In the genomic region with DNA sequence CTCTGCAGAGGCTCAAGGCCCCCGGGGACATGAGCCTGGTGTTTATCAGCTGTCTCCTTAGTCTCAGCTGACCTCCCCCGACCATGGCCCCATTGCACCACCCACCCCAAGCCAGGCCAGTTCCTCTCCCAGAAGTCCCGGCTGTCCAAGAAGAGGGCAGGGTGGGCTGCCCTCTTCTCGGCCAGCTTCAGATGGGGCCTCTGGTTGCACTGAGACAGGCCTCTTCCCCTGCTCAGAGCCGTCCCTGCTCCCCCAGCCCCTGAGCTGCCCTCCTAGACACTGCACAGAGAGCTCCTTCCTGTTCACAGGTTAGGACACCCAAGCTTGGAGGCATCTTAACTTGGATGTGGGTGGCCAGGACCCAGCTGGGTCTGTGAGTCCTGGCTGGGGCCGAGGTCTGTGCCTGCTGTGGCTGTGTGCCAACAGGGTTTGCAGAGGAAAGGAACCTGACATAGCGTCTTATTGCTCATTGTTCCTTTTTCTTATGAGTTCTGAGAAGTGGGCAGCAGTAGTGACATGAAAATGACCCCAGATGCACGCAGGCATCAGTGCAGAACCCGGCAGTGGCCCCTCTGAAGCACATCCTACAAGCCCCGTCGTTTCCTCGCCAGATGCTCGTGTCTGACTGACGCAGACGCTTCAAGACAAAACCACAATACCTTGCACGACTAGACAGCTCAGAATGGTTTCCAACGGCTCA, we compare ENCODE assay signal across 8 cellular contexts. TPM values are rescaled to one million over a fixed set of nuclear protein-coding genes. Genes with fewer than 3 reads are reported as not detected.
A peak's percentile ranks its signal among the peaks of the same experiment; 100 is the strongest.
DNase-seq lines count a peak whose midpoint lies in the region; ATAC-seq lines count a peak whose summit lies in the region.

No MANE protein-coding gene starts in this region.

- no peaks in the 10 kb centered on the region for H3K9me3 Mint-ChIP-seq in activated naive CD8-positive, alpha-beta T cell treated with anti-CD3 and anti-CD28 coated beads for 36 hours

- H3K9me3 ChIP-seq in SJSA1 (replicated peaks) = no peaks in the 10 kb centered on the region

- ATAC-seq in GM18517 (IDR thresholded peaks at IDR 0.05; ENCODE audit: unreplicated experiment) = no peak

- H3K27me3 ChIP-seq in SJSA1 (replicated peaks) = no peaks in the 10 kb centered on the region

- peak overlapping the region; percentile 42 for H3K4me3 ChIP-seq in SJSA1

- peak overlapping the region; percentile 98 for H3K27ac Mint-ChIP-seq in activated naive CD8-positive, alpha-beta T cell treated with anti-CD3 and anti-CD28 coated beads for 36 hours

- peaks cover 21% of the 10 kb centered on the region for H3K36me3 Mint-ChIP-seq in activated naive CD8-positive, alpha-beta T cell treated with anti-CD3 and anti-CD28 coated beads for 36 hours

- peak overlapping the region; percentile 88 for H3K4me3 Mint-ChIP-seq in activated naive CD8-positive, alpha-beta T cell treated with anti-CD3 and anti-CD28 coated beads for 36 hours

- DNase-seq in NK-92 (lab: John Stamatoyannopoulos, UW; ENCODE audit: unreplicated experiment) (peak; percentile 17), SJSA1 (ENCODE audit: low read depth in 1 of 2, low spot score in 2 of 2) (no peak), kidney tubule cell (ENCODE audit: low spot score) (peak; percentile 15), NCI-H2029 treated with DMSO at 0.1 percent for 48 hours (lab: John Stamatoyannopoulos, UW) (no peak)
- no peak for DNase-seq in NK-92 treated with Interleukin-12 subunit alpha and Interleukin-12 subunit beta, amount 100 ng/mL, for 24 hours (lab: John Stamatoyannopoulos, UW)
- DNase-seq in activated naive CD8-positive, alpha-beta T cell treated with anti-CD3 and anti-CD28 coated beads for 36 hours = peak; percentile 77
- DNase-seq in stimulated activated CD8-positive, alpha-beta memory T cell treated with anti-CD3 and anti-CD28 coated beads, Interleukin-15, amount 100 ng/mL, for 48 hours (ENCODE audit: low read depth in 2 of 2) = peak; percentile 64 to 67

- H3K27ac ChIP-seq in SJSA1 = no peak overlapping the region; the same call in 1 of the 2 replicates

- peaks cover 59% of the 10 kb centered on the region for H3K36me3 ChIP-seq in SJSA1

- H3K27me3 Mint-ChIP-seq in activated naive CD8-positive, alpha-beta T cell treated with anti-CD3 and anti-CD28 coated beads for 36 hours = no peaks in the 10 kb centered on the region

- peaks cover 43% of the 10 kb centered on the region for H3K4me1 Mint-ChIP-seq in activated naive CD8-positive, alpha-beta T cell treated with anti-CD3 and anti-CD28 coated beads for 36 hours

- peaks cover 38% of the 10 kb centered on the region for H3K4me1 ChIP-seq in SJSA1 (replicated peaks)

RNA-seq across cellular contexts. Expression of a gene that starts 5.5 kb away (rescaled TPM):
- 27.0 and 29.1 TPM in 2 replicates for total RNA-seq in SJSA1 (2014; rRNA removed; shearing (Covaris generic))
- 10 to 100 TPM; 77.8 to 79.4 TPM for total RNA-seq in activated naive CD8-positive, alpha-beta T cell treated with anti-CD3 and anti-CD28 coated beads for 36 hours

RNA-seq across cellular contexts. Expression of a gene that starts 9.6 kb away (rescaled TPM):
- 16.1 and 25.1 TPM in 2 replicates for total RNA-seq in SJSA1 (2014; rRNA removed; shearing (Covaris generic))
- total RNA-seq in activated naive CD8-positive, alpha-beta T cell treated with anti-CD3 and anti-CD28 coated beads for 36 hours = 10 to 100 TPM; 20.0 to 20.9 TPM

RNA-seq across cellular contexts. Expression of a gene that starts 20.7 kb away (rescaled TPM):
- 0.13 and 0.58 TPM in 2 replicates for total RNA-seq in SJSA1 (2014; rRNA removed; shearing (Covaris generic))
- total RNA-seq in activated naive CD8-positive, alpha-beta T cell treated with anti-CD3 and anti-CD28 coated beads for 36 hours = 1 to 10 TPM in 1 of 2 experiments, under 1 TPM in 1; 0.66 to 1.0 TPM

RNA-seq across cellular contexts. Expression of a gene that starts 53.6 kb away (rescaled TPM):
- 17.4 and 25.0 TPM in 2 replicates for total RNA-seq in SJSA1 (2014; rRNA removed; shearing (Covaris generic))
- total RNA-seq in activated naive CD8-positive, alpha-beta T cell treated with anti-CD3 and anti-CD28 coated beads for 36 hours = 10 to 100 TPM; 38.7 to 41.7 TPM

RNA-seq across cellular contexts. Expression of a gene that starts 59.9 kb away (rescaled TPM):
- 15.4 and 30.4 TPM in 2 replicates for total RNA-seq in SJSA1 (2014; rRNA removed; shearing (Covaris generic))
- total RNA-seq in activated naive CD8-positive, alpha-beta T cell treated with anti-CD3 and anti-CD28 coated beads for 36 hours = 10 to 100 TPM; 37.3 to 42.3 TPM

Comparison
In these comparisons a context has a peak if more than half of its experiments do, and no peak if none do; other contexts are left out.
1. DNase-seq: peak in NK-92 (single experiment), activated naive CD8-positive, alpha-beta T cell treated with anti-CD3 and anti-CD28 coated beads for 36 hours (single experiment), kidney tubule cell (single experiment) and stimulated activated CD8-positive, alpha-beta memory T cell treated with anti-CD3 and anti-CD28 coated beads, Interleukin-15, amount 100 ng/mL, for 48 hours (2 of 2); none in NK-92 treated with Interleukin-12 subunit alpha and Interleukin-12 subunit beta, amount 100 ng/mL, for 24 hours (single experiment), SJSA1 (0 of 2) and NCI-H2029 treated with DMSO at 0.1 percent for 48 hours (single experiment).